In genomic region chr6:44739163-44739562, GRCh38 we compare ENCODE assay signal across 22 cellular contexts.
DNase-seq lines count a peak whose midpoint lies in the region; ATAC-seq and TF ChIP-seq lines count a peak whose summit lies in the region.
"Had no signal": no experiment of that assay in that cellular context is flagged by ENCODE, and none has a peak within 500 bp of the region (broad histone marks: within the 10 kb centered on the region; RNA-seq: fewer than 3 reads in every experiment).

No MANE protein-coding gene starts in this region.

- H3K27ac ChIP-seq in CD8-positive, alpha-beta memory T cell (ENCODE audit: low read depth, low read length), result no peak overlapping the region
- H3K27ac ChIP-seq: foreskin keratinocyte, PC-9 had no signal

- H3K36me3 Mint-ChIP-seq in CD8-positive, alpha-beta memory T cell, result no peaks in the 10 kb centered on the region
- H3K36me3 Mint-ChIP-seq in Calu3 (ENCODE audit: insufficient read depth, unreplicated experiment), result no peaks in the 10 kb centered on the region
- H3K36me3 Mint-ChIP-seq: activated naive CD4-positive, alpha-beta T cell treated with anti-CD3 and anti-CD28 coated beads, Interleukin-2, amount 10 ng/mL, durations not matched to agents 7 days and 5 days; memory B cell; naive thymus-derived CD4-positive, alpha-beta T cell had no signal

- no peaks in the 10 kb centered on the region for H3K27me3 ChIP-seq in adipocyte (replicated peaks; ENCODE audit: control insufficient read depth, insufficient read depth, low read length)
- H3K27me3 ChIP-seq in CD8-positive, alpha-beta memory T cell (ENCODE audit: insufficient read depth, low read length, poor library complexity, severe bottlenecking), result no peaks in the 10 kb centered on the region
- H3K27me3 ChIP-seq: BLaER1 treated with 17β-estradiol and CSF1 and Interleukin-3, amounts not matched to agents 10 nM and 100 nM; foreskin keratinocyte had no signal

- in situ Hi-C loops in GM13976 (cut with MboI; ENCODE audit: low sequenced_read_pairs, unreplicated experiment), result no loop called here

- CTCF ChIA-PET in CD8-positive, alpha-beta memory T cell (lab: Charles Lee), result no interaction called here
- CTCF ChIA-PET in Calu3 (lab: Charles Lee), result no interaction called here

- DNase-seq in GOT3 (lab: John Stamatoyannopoulos, UW), result peak; percentile 48
- no peak for DNase-seq in adipocyte (ENCODE audit: low read depth)
- peak; percentile 67 for DNase-seq in islet precursor cell
- DNase-seq in omental fat pad (ENCODE audit: low spot score), result no peak
- DNase-seq in GM13976 (ENCODE audit: low spot score), result no peak
- no peak for DNase-seq in CD8-positive, alpha-beta memory T cell
- DNase-seq in Calu3, result no peak
- DNase-seq: activated naive CD4-positive, alpha-beta T cell treated with anti-CD3 and anti-CD28 coated beads, Interleukin-2, amount 10 ng/mL, durations not matched to agents 7 days and 5 days; activated T-cell treated with anti-CD3 and anti-CD28 coated beads, Interleukin-2, amount 50 U/mL, for 72 hours; aorta; cerebellar nuclear complex; naive thymus-derived CD4-positive, alpha-beta T cell; NCI-H1092; NCI-H1930; NCI-H345; PC-9; SIG-M5 had no signal

- H3K4me3 Mint-ChIP-seq in CD8-positive, alpha-beta memory T cell, result no peak overlapping the region
- H3K4me3 Mint-ChIP-seq in Calu3 (ENCODE audit: low read depth, unreplicated experiment), result no peak overlapping the region
- H3K4me3 Mint-ChIP-seq: activated naive CD4-positive, alpha-beta T cell treated with anti-CD3 and anti-CD28 coated beads, Interleukin-2, amount 10 ng/mL, durations not matched to agents 7 days and 5 days; activated T-cell treated with anti-CD3 and anti-CD28 coated beads, Interleukin-2, amount 50 U/mL, for 72 hours; memory B cell; naive thymus-derived CD4-positive, alpha-beta T cell had no signal

- TF ChIP-seq CTCF in omental fat pad (IDR thresholded peaks at IDR 0.05), result no peak
- no peak for TF ChIP-seq CTCF in GM13976 (IDR thresholded peaks at IDR 0.05; ENCODE audit: borderline replicate concordance, control extremely low read depth, extremely low read depth, insufficient read depth, missing control alignments)
- no peak for TF ChIP-seq CTCF in Calu3 (IDR thresholded peaks at IDR 0.05; ENCODE audit: unreplicated experiment)

- POLR2A ChIA-PET in CD8-positive, alpha-beta memory T cell (lab: Charles Lee), result no interaction called here

- peak; percentile 83 for ATAC-seq in omental fat pad (ENCODE audit: low FRiP score)
- ATAC-seq in GM21528 (IDR thresholded peaks at IDR 0.05; ENCODE audit: low FRiP score, unreplicated experiment), result no peak
- ATAC-seq: activated T-cell treated with anti-CD3 and anti-CD28 coated beads, Interleukin-2, amount 50 U/mL, for 72 hours; foreskin keratinocyte; naive thymus-derived CD4-positive, alpha-beta T cell had no signal

- no peaks in the 10 kb centered on the region for H3K36me3 ChIP-seq in adipocyte (ENCODE audit: control insufficient read depth, insufficient read depth, low read length, severe bottlenecking)
- H3K36me3 ChIP-seq in CD8-positive, alpha-beta memory T cell (ENCODE audit: insufficient read depth, low read length), result no peaks in the 10 kb centered on the region
- H3K36me3 ChIP-seq: BLaER1 treated with 17β-estradiol and CSF1 and Interleukin-3, amounts not matched to agents 10 nM and 100 nM; prostate gland had no signal

- peaks cover 5 to 14% of the 10 kb centered on the region in 2 donors for H3K27me3 Mint-ChIP-seq in CD8-positive, alpha-beta memory T cell
- peaks cover 66% of the 10 kb centered on the region for H3K27me3 Mint-ChIP-seq in Calu3 (ENCODE audit: unreplicated experiment)

- no TSS peak for BruUV-seq in Calu3 (replicated peaks; lab: Mats Ljungman, UMichigan)

- peak overlapping the region; percentile 16 for H3K4me3 ChIP-seq in adipocyte (ENCODE audit: low read length)
- H3K4me3 ChIP-seq in CD8-positive, alpha-beta memory T cell (ENCODE audit: low read length), result no peak overlapping the region
- H3K4me3 ChIP-seq: BLaER1 treated with 17β-estradiol and CSF1 and Interleukin-3, amounts not matched to agents 10 nM and 100 nM; PC-9; prostate gland had no signal

- no peaks in the 10 kb centered on the region for H3K9me3 Mint-ChIP-seq in CD8-positive, alpha-beta memory T cell
- no peaks in the 10 kb centered on the region for H3K9me3 Mint-ChIP-seq in Calu3 (ENCODE audit: low read depth, unreplicated experiment)
- H3K9me3 Mint-ChIP-seq: activated naive CD4-positive, alpha-beta T cell treated with anti-CD3 and anti-CD28 coated beads, Interleukin-2, amount 10 ng/mL, durations not matched to agents 7 days and 5 days; activated T-cell treated with anti-CD3 and anti-CD28 coated beads, Interleukin-2, amount 50 U/mL, for 72 hours; memory B cell; naive thymus-derived CD4-positive, alpha-beta T cell had no signal

- H3K4me1 ChIP-seq in adipocyte (ENCODE audit: control insufficient read depth, insufficient read depth, low read length), result peaks cover 38% of the 10 kb centered on the region
- no peaks in the 10 kb centered on the region for H3K4me1 ChIP-seq in CD8-positive, alpha-beta memory T cell (ENCODE audit: insufficient read depth, low read length)

- no peaks in the 10 kb centered on the region for H3K9me3 ChIP-seq in adipocyte (ENCODE audit: control insufficient read depth, low read length)
- H3K9me3 ChIP-seq in CD8-positive, alpha-beta memory T cell (ENCODE audit: low read length), result no peaks in the 10 kb centered on the region
- H3K9me3 ChIP-seq: BLaER1 treated with 17β-estradiol and CSF1 and Interleukin-3, amounts not matched to agents 10 nM and 100 nM; prostate gland had no signal

- H3K4me1 Mint-ChIP-seq in CD8-positive, alpha-beta memory T cell, result no peaks in the 10 kb centered on the region
- no peaks in the 10 kb centered on the region for H3K4me1 Mint-ChIP-seq in Calu3 (ENCODE audit: low read depth, unreplicated experiment)
- H3K4me1 Mint-ChIP-seq: activated naive CD4-positive, alpha-beta T cell treated with anti-CD3 and anti-CD28 coated beads, Interleukin-2, amount 10 ng/mL, durations not matched to agents 7 days and 5 days; naive thymus-derived CD4-positive, alpha-beta T cell had no signal

- no peak overlapping the region for H3K27ac Mint-ChIP-seq in CD8-positive, alpha-beta memory T cell
- H3K27ac Mint-ChIP-seq in Calu3 (ENCODE audit: unreplicated experiment), result no peak overlapping the region
- H3K27ac Mint-ChIP-seq: activated naive CD4-positive, alpha-beta T cell treated with anti-CD3 and anti-CD28 coated beads, Interleukin-2, amount 10 ng/mL, durations not matched to agents 7 days and 5 days; activated T-cell treated with anti-CD3 and anti-CD28 coated beads, Interleukin-2, amount 50 U/mL, for 72 hours; memory B cell had no signal

- H3K9ac ChIP-seq in adipocyte (ENCODE audit: low read length), result peak overlapping the region; percentile 81
- H3K9ac ChIP-seq: BLaER1 treated with 17β-estradiol and CSF1 and Interleukin-3, amounts not matched to agents 10 nM and 100 nM had no signal

- intact Hi-C loops in Calu3 (cut with micrococcal nuclease; ENCODE audit: unreplicated experiment), result no loop called here

Comparison
In these comparisons a context has a peak if more than half of its experiments do, and no peak if none do; other contexts are left out.
1. DNase-seq: peak in GOT3 (single experiment) and islet precursor cell (single experiment); none in adipocyte (single experiment), omental fat pad (single experiment), GM13976 (single experiment), CD8-positive, alpha-beta memory T cell (0 of 5) and Calu3 (single experiment).